ENCODE assay signal across 1 cellular context in genomic region chr3:8524656-8525399, GRCh38.
TF ChIP-seq lines count a peak whose summit lies in the region.

No MANE protein-coding gene starts in this region.

TF ChIP-seq in GM12878, 131 proteins besides CTCF, POLR2A, EP300 and RAD21 (continued from another document):
- TF ChIP-seq BCLAF1 (IDR thresholded peaks at IDR 0.05), result no peak
- no peak for TF ChIP-seq BACH1 (IDR thresholded peaks at IDR 0.05; ENCODE audit: borderline replicate concordance)
- no peak for TF ChIP-seq BCL11A (IDR thresholded peaks at IDR 0.05; ENCODE audit: low read depth, low read length)
- no peak for TF ChIP-seq EGR1 (IDR thresholded peaks at IDR 0.05; ENCODE audit: borderline replicate concordance in 1 of 2, low read depth in 2 of 2, low read length in 2 of 2)
- no peak for TF ChIP-seq IRF4 (IDR thresholded peaks at IDR 0.05; ENCODE audit: low read depth, low read length)
- TF ChIP-seq ZSCAN29 (IDR thresholded peaks at IDR 0.05), result no peak
- peak; percentile 47; the same call in 1 of the 2 replicates for TF ChIP-seq RUNX3 (IDR thresholded peaks at IDR 0.05; ENCODE audit: low read length)
- 0 out of 2 replicates have a peak, but pooled peaks have one; percentile 17 for TF ChIP-seq ZNF592 (IDR thresholded peaks at IDR 0.05)
- TF ChIP-seq MTA2 (IDR thresholded peaks at IDR 0.05; ENCODE audit: low read depth), result 0 out of 2 replicates have a peak, but pooled peaks have one; percentile 19
- no peak for TF ChIP-seq E4F1 (IDR thresholded peaks at IDR 0.05; ENCODE audit: borderline replicate concordance, partially characterized antibody)
- no peak for TF ChIP-seq SMAD1 (IDR thresholded peaks at IDR 0.05; ENCODE audit: low read depth, partially characterized antibody)
